In genomic region chr22:17774206-17774927, GRCh38 we compare ENCODE assay signal across 8 cellular contexts. TPM values are rescaled to one million over a fixed set of nuclear protein-coding genes. Genes with fewer than 3 reads are reported as not detected.
A peak's percentile ranks its signal among the peaks of the same experiment; 100 is the strongest.
DNase-seq lines count a peak whose midpoint lies in the region; TF ChIP-seq lines count a peak whose summit lies in the region.

Gene BID, minus strand, starts transcription at chr22:17774469. Its CDS starts 24,353 bp downstream, at chr22:17750116.

- peaks cover 48% of the 10 kb centered on the region for H3K36me3 ChIP-seq in OCI-LY3 (replicated peaks; ENCODE audit: low read depth, low read length)
- H3K36me3 ChIP-seq in right atrium auricular region = no peaks in the 10 kb centered on the region
- H3K36me3 ChIP-seq in rectal smooth muscle tissue (ENCODE audit: control insufficient read depth, insufficient read depth, low read length) = no peaks in the 10 kb centered on the region

- peaks cover 39% of the 10 kb centered on the region for H4K20me1 ChIP-seq in OCI-LY3 (ENCODE audit: insufficient read depth, low read length)

- peak within 1 kb of the TSS; percentile 92 for H3K9ac ChIP-seq in OCI-LY3 (ENCODE audit: low read length)
- peak within 1 kb of the TSS; percentile 59 for H3K9ac ChIP-seq in rectal smooth muscle tissue (ENCODE audit: low read length)

- H3K4me1 ChIP-seq in OCI-LY3 (ENCODE audit: low read length) (peaks cover 70% of the 10 kb centered on the region), right atrium auricular region (peaks cover 0 to 23% of the 10 kb centered on the region in 2 donors), rectal smooth muscle tissue (ENCODE audit: control insufficient read depth, insufficient read depth, low read length) (no peaks in the 10 kb centered on the region)

- H3K27ac ChIP-seq in OCI-LY3 (ENCODE audit: low read length) = peak within 1 kb of the TSS; percentile 77
- H3K27ac ChIP-seq in angular gyrus (ENCODE audit: low read depth, low read length) = peak within 1 kb of the TSS; percentile 52
- H3K27ac ChIP-seq in right atrium auricular region = peak within 1 kb of the TSS; percentile 33 to 50
- H3K27ac ChIP-seq in rectal smooth muscle tissue (ENCODE audit: low read depth, low read length) = no peak within 1 kb of the TSS

- in situ Hi-C loops in G401 (cut with HindIII; ENCODE audit: low sequenced_read_pairs) = no loop called here

- no peak within 1 kb of the TSS for H2AFZ ChIP-seq in OCI-LY3 (ENCODE audit: low read depth, low read length)

- no peak for TF ChIP-seq CTCF in OCI-LY3 (IDR thresholded peaks at IDR 0.05; ENCODE audit: low read depth, low read length)
- TF ChIP-seq CTCF in right atrium auricular region (IDR thresholded peaks at IDR 0.05) = no peak

- H3K79me2 ChIP-seq in OCI-LY3 (ENCODE audit: low read length) = peaks cover 75% of the 10 kb centered on the region

- H3K4me3 ChIP-seq in OCI-LY3 (ENCODE audit: low read length) (peak within 1 kb of the TSS; percentile 79), right atrium auricular region (peak within 1 kb of the TSS; percentile 63 to 77), rectal smooth muscle tissue (ENCODE audit: low read length) (peak within 1 kb of the TSS; percentile 59)

- peak within 1 kb of the TSS; percentile 94 for H3K4me2 ChIP-seq in OCI-LY3 (ENCODE audit: low read length)

- H3K27me3 ChIP-seq in OCI-LY3 (ENCODE audit: low read depth, low read length) (no peaks in the 10 kb centered on the region), right atrium auricular region (no peaks in the 10 kb centered on the region), rectal smooth muscle tissue (ENCODE audit: control insufficient read depth, insufficient read depth, low read length) (no peaks in the 10 kb centered on the region)

- H3K9me3 ChIP-seq in OCI-LY3 (ENCODE audit: insufficient read depth, low read length) = no peaks in the 10 kb centered on the region
- no peaks in the 10 kb centered on the region for H3K9me3 ChIP-seq in right atrium auricular region

- DNase-seq in G401 (ENCODE audit: low spot score) (peak; percentile 27), HCEC 1CT (peak; percentile 4), right atrium auricular region (ENCODE audit: low spot score) (no peak), NCI-H226 (no peak), NCI-H2171 (lab: John Stamatoyannopoulos, UW) (no peak)

RNA-seq across cellular contexts. Expression of gene BID, which starts in this region (rescaled TPM):
- total RNA-seq in G401 (2014; rRNA removed; shearing (Covaris generic)) = 28.4 and 58.9 TPM in 2 replicates
- total RNA-seq in right atrium auricular region = 10 to 100 TPM; 10.5 to 14.1 TPM

Comparison
In these comparisons a context has a peak if more than half of its experiments do, and no peak if none do; other contexts are left out.
1. DNase-seq: peak in G401 (single experiment) and HCEC 1CT (single experiment); none in right atrium auricular region (single experiment), NCI-H226 (single experiment) and NCI-H2171 (single experiment).
2. Peak in every context shown above with its lines, with median percentiles within 50 percentile points of each other: H3K4me3 ChIP-seq.